ENCODE assay signal across 9 cellular contexts in the genomic region with DNA sequence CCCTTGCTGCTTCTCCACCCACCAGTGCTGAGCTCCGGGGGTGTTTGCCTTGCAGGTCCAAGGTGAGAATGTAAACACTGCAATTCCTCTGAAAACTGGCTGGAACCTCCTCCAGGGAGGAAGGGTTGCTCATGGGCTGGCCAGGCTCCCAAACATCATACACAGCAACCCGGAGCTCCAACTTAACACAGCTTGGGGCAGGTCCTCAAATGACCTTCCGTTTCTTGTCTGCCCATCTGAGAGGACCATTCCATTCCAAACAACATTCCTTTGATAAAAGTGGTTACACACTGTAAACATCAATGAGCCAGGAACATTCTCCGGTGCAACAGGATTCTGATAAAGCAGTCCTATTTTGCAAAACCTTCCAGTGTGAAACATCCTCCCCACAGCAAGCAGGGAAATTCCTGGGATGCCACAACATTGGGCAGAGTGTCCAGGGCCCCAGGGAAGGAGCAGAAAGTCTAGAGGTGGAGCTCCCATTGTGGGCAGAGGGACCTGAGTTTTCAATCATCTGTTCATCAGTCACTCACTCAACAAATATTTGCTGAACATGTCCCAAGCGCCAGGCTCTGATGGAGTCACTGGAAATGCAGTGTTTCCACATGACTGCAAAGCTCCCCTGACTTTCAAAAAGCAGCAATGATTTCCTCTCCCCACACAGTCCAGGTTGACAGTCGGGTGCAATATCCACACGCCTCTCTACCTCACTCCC. TPM values are rescaled to one million over a fixed set of nuclear protein-coding genes. Genes with fewer than 3 reads are reported as not detected.
DNase-seq lines count a peak whose midpoint lies in the region; ATAC-seq lines count a peak whose summit lies in the region.
"Had no signal": no experiment of that assay in that cellular context is flagged by ENCODE, and none has a peak within 500 bp of the region (broad histone marks: within the 10 kb centered on the region; RNA-seq: fewer than 3 reads in every experiment).

No MANE protein-coding gene starts in this region.

- H2AFZ ChIP-seq in mesenchymal stem cell (ENCODE audit: low read depth, low read length), result no peak overlapping the region

- WGBS in mesenchymal stem cell, result 11% methylated on average over 7 of the region's 7 CpGs

- H3K27ac ChIP-seq in mesenchymal stem cell (ENCODE audit: low read length, poor library complexity, severe bottlenecking), result peak overlapping the region; percentile 88

- H3K4me2 ChIP-seq in mesenchymal stem cell (ENCODE audit: low read length, poor library complexity, severe bottlenecking), result peak overlapping the region; percentile 19

- no peaks in the 10 kb centered on the region for H3K79me1 ChIP-seq in mesenchymal stem cell (replicated peaks; ENCODE audit: low read length, poor library complexity, severe bottlenecking)

- H2BK15ac ChIP-seq in mesenchymal stem cell (ENCODE audit: low read depth, poor library complexity, severe bottlenecking), result peak overlapping the region; percentile 39

- H2BK12ac ChIP-seq in mesenchymal stem cell (ENCODE audit: low read length in 2 of 2), result peak overlapping the region; percentile 79 to 95

- peak overlapping the region; percentile 87 for H2AK5ac ChIP-seq in mesenchymal stem cell (ENCODE audit: low read length, severe bottlenecking)

- H3K23ac ChIP-seq in mesenchymal stem cell (ENCODE audit: low read length in 2 of 2), result no peak overlapping the region

- H2BK5ac ChIP-seq in mesenchymal stem cell (ENCODE audit: low read depth, low read length, poor library complexity, severe bottlenecking), result peak overlapping the region; percentile 78

- H4K8ac ChIP-seq in mesenchymal stem cell (ENCODE audit: low read length), result peak overlapping the region; percentile 56

- no peak overlapping the region for H3K4ac ChIP-seq in mesenchymal stem cell (ENCODE audit: low read depth in 1 of 2, low read length in 2 of 2)

- H3K36me3 ChIP-seq in MG63 (no peaks in the 10 kb centered on the region), mesenchymal stem cell (ENCODE audit: control insufficient read depth in 1 of 2, insufficient read depth in 2 of 2, low read depth in 1 of 2, low read length in 2 of 2) (no peaks in the 10 kb centered on the region)

- DNase-seq in AG08396 (ENCODE audit: low spot score) (peak; percentile 83), MG63 (peak; percentile 96), epidermal melanocyte (ENCODE audit: insufficient read length, low spot score) (peak; percentile 71), mesenchymal stem cell (peak; percentile 80), NCI-H146 treated with DMSO at 0.1 percent for 48 hours (lab: John Stamatoyannopoulos, UW; ENCODE audit: unreplicated experiment) (no peak)
- DNase-seq: activated T-cell treated with anti-CD3 and anti-CD28 coated beads, Interleukin-2, amount 50 U/mL, for 48 hours had no signal

- peak overlapping the region; percentile 28 for H3K9ac ChIP-seq in mesenchymal stem cell (ENCODE audit: low read length)

- H2BK120ac ChIP-seq in mesenchymal stem cell (ENCODE audit: low read depth, low read length), result peak overlapping the region; percentile 90

- H3K9me3 ChIP-seq in MG63, result no peaks in the 10 kb centered on the region
- no peaks in the 10 kb centered on the region for H3K9me3 ChIP-seq in mesenchymal stem cell (ENCODE audit: control insufficient read depth, low read length)

- no peak overlapping the region for H3K4me3 ChIP-seq in MG63
- peak overlapping the region in 1 of 2 experiments; percentile 12 for H3K4me3 ChIP-seq in mesenchymal stem cell (ENCODE audit: insufficient read depth in 1 of 2, low read depth in 1 of 2, low read length in 2 of 2)

- no peak for ATAC-seq in GM18867 (IDR thresholded peaks at IDR 0.05; ENCODE audit: unreplicated experiment)
- ATAC-seq in GM21529 (IDR thresholded peaks at IDR 0.05; ENCODE audit: unreplicated experiment), result no peak
- no peak for ATAC-seq in GM21423 (IDR thresholded peaks at IDR 0.05; ENCODE audit: unreplicated experiment)

- H3K4me1 ChIP-seq in mesenchymal stem cell (ENCODE audit: control insufficient read depth, insufficient read depth, low read depth, low read length), result peaks cover 12% of the 10 kb centered on the region

- no peak overlapping the region for H4K91ac ChIP-seq in mesenchymal stem cell (ENCODE audit: low read length)

- no peak overlapping the region for H3K14ac ChIP-seq in mesenchymal stem cell (ENCODE audit: low read length in 2 of 2)

- H3K18ac ChIP-seq in mesenchymal stem cell (ENCODE audit: low read depth in 1 of 2, low read length in 2 of 2), result peak overlapping the region; percentile 67 to 87

- H3K27me3 ChIP-seq in MG63, result no peaks in the 10 kb centered on the region
- no peaks in the 10 kb centered on the region for H3K27me3 ChIP-seq in mesenchymal stem cell (ENCODE audit: control insufficient read depth in 1 of 2, insufficient read depth in 1 of 2, low read length in 2 of 2)

RNA-seq across cellular contexts. Expression of a gene that starts 7.3 kb away (rescaled TPM):
- total RNA-seq in MG63 (2014; rRNA removed; shearing (Covaris generic); ENCODE audit: low replicate concordance), result 75.1 and 105 TPM in 2 replicates
- 134 TPM for polyA plus RNA-seq in mesenchymal stem cell (2013, experiment 1 of 2)
- 130 TPM for polyA plus RNA-seq in mesenchymal stem cell (2013, experiment 2 of 2)
